In genomic region chr2:8525582-8526402, GRCh38 we compare ENCODE assay signal across 1 cellular context.
A peak's percentile ranks its signal among the peaks of the same experiment; 100 is the strongest.
TF ChIP-seq lines count a peak whose summit lies in the region.

No MANE protein-coding gene starts in this region.

TF ChIP-seq in HepG2, 621 proteins besides CTCF, POLR2A, EP300 and RAD21 (continued from another document and continues in another):
- no peak for TF ChIP-seq ZNF281 (CRISPR knock-in tag; IDR thresholded peaks at IDR 0.05; ENCODE audit: borderline replicate concordance)
- peak; percentile 30; the same call in 1 of the 2 replicates for TF ChIP-seq NCOA2 (CRISPR knock-in tag; IDR thresholded peaks at IDR 0.05)
- no peak for TF ChIP-seq AGO1 (IDR thresholded peaks at IDR 0.05; ENCODE audit: low read depth, low read length, poor library complexity, severe bottlenecking)
- TF ChIP-seq ETV6 (CRISPR knock-in tag; conservative IDR thresholded peaks at IDR 0.05) = 0 out of 2 replicates have a peak, but pooled peaks have one; percentile 11
- peak; percentile 21; the same call in 1 of the 2 replicates for TF ChIP-seq ZNF629 (CRISPR knock-in tag; conservative IDR thresholded peaks at IDR 0.05)
- TF ChIP-seq CEBPZ (IDR thresholded peaks at IDR 0.05; ENCODE audit: low read length) = no peak
- no peak for TF ChIP-seq HOXA5 (CRISPR knock-in tag; IDR thresholded peaks at IDR 0.05)
- TF ChIP-seq TARDBP (CRISPR knock-in tag; IDR thresholded peaks at IDR 0.05) = peak; percentile 68
- TF ChIP-seq ARID2 (CRISPR knock-in tag; IDR thresholded peaks at IDR 0.05; ENCODE audit: borderline replicate concordance) = no peak
- peak; percentile 42; the same call in 1 of the 2 replicates for TF ChIP-seq ZNF574 (CRISPR knock-in tag; IDR thresholded peaks at IDR 0.05)
- TF ChIP-seq PAXIP1 (CRISPR knock-in tag; conservative IDR thresholded peaks at IDR 0.05) = peak; percentile 60
- TF ChIP-seq JARID2 (CRISPR knock-in tag; IDR thresholded peaks at IDR 0.05; ENCODE audit: insufficient replicate concordance) = no peak
- TF ChIP-seq KDM3A (CRISPR knock-in tag; IDR thresholded peaks at IDR 0.05; ENCODE audit: low read depth) = peak; percentile 95
- peak; percentile 90 for TF ChIP-seq SALL1 (CRISPR knock-in tag; IDR thresholded peaks at IDR 0.05)
- TF ChIP-seq ZNF205 (CRISPR knock-in tag; IDR thresholded peaks at IDR 0.05) = peak; percentile 50; the same call in 1 of the 2 replicates
- peak; percentile 77 for TF ChIP-seq BCL6 (CRISPR knock-in tag; IDR thresholded peaks at IDR 0.05)
- TF ChIP-seq ZNF441 (CRISPR knock-in tag; IDR thresholded peaks at IDR 0.05; ENCODE audit: borderline replicate concordance) = 0 out of 2 replicates have a peak, but pooled peaks have one; percentile 15
- TF ChIP-seq HNF1B (CRISPR knock-in tag; IDR thresholded peaks at IDR 0.05) = peak; percentile 90
- no peak for TF ChIP-seq CSRNP2 (CRISPR knock-in tag; conservative IDR thresholded peaks at IDR 0.05; ENCODE audit: low read depth)
- no peak for TF ChIP-seq MAZ (IDR thresholded peaks at IDR 0.05; ENCODE audit: borderline replicate concordance, low read depth, low read length)
- peak; percentile 59; the same call in 1 of the 2 replicates for TF ChIP-seq MAZ (CRISPR knock-in tag; IDR thresholded peaks at IDR 0.05; ENCODE audit: low read depth)
- TF ChIP-seq ZNF766 (CRISPR knock-in tag; IDR thresholded peaks at IDR 0.05; ENCODE audit: borderline replicate concordance) = 0 out of 2 replicates have a peak, but pooled peaks have one; percentile 51
- TF ChIP-seq NONO (IDR thresholded peaks at IDR 0.05) = no peak
- TF ChIP-seq NONO (CRISPR knock-in tag; conservative IDR thresholded peaks at IDR 0.05) = peak; percentile 74; the same call in 1 of the 2 replicates
- TF ChIP-seq THAP8 (CRISPR knock-in tag; IDR thresholded peaks at IDR 0.05; ENCODE audit: borderline replicate concordance) = 0 out of 2 replicates have a peak, but pooled peaks have one; percentile 41
- no peak for TF ChIP-seq REL (CRISPR knock-in tag; conservative IDR thresholded peaks at IDR 0.05)
- no peak for TF ChIP-seq CC2D1A (CRISPR knock-in tag; IDR thresholded peaks at IDR 0.05)
- TF ChIP-seq AFF4 (CRISPR knock-in tag; IDR thresholded peaks at IDR 0.05) = no peak
- 0 out of 2 replicates have a peak, but pooled peaks have one; percentile 38 for TF ChIP-seq ZNF333 (CRISPR knock-in tag; IDR thresholded peaks at IDR 0.05; ENCODE audit: borderline replicate concordance)
- TF ChIP-seq NR2F1 (CRISPR knock-in tag; IDR thresholded peaks at IDR 0.05) = 0 out of 4 replicates have a peak, but pooled peaks of 1 of the 2 experiments have one; percentile 7
- TF ChIP-seq NAIF1 (CRISPR knock-in tag; IDR thresholded peaks at IDR 0.05; ENCODE audit: borderline replicate concordance) = 0 out of 2 replicates have a peak, but pooled peaks have one; percentile 40
- peak; percentile 75; the same call in 1 of the 2 replicates for TF ChIP-seq SRY (CRISPR knock-in tag; IDR thresholded peaks at IDR 0.05)
- TF ChIP-seq ARNTL (CRISPR knock-in tag; IDR thresholded peaks at IDR 0.05) = peak; percentile 68
- TF ChIP-seq E2F1 (CRISPR knock-in tag; IDR thresholded peaks at IDR 0.05) = no peak
- peak; percentile 71 for TF ChIP-seq ELF1 (CRISPR knock-in tag; IDR thresholded peaks at IDR 0.05)
- peak; percentile 74 for TF ChIP-seq MIER2 (CRISPR knock-in tag; IDR thresholded peaks at IDR 0.05)
- peak; percentile 83 for TF ChIP-seq ZMYM4 (CRISPR knock-in tag; IDR thresholded peaks at IDR 0.05)
